Comparison of ENCODE assay signal across 16 cellular contexts in genomic region chr11:2752204-2752772, GRCh38. TPM values are rescaled to one million over a fixed set of nuclear protein-coding genes. Genes with fewer than 3 reads are reported as not detected.
DNase-seq lines count a peak whose midpoint lies in the region; ATAC-seq, FAIRE-seq and TF ChIP-seq lines count a peak whose summit lies in the region.
"Had no signal": no experiment of that assay in that cellular context is flagged by ENCODE, and none has a peak within 500 bp of the region (broad histone marks: within the 10 kb centered on the region; RNA-seq: fewer than 3 reads in every experiment).

No MANE protein-coding gene starts in this region.

- H2AFZ ChIP-seq in mesenchymal stem cell (ENCODE audit: low read depth, low read length), result no peak overlapping the region
- no peak overlapping the region for H2AFZ ChIP-seq in Karpas-422 (ENCODE audit: low read length)

- H4K20me1 ChIP-seq in Karpas-422 (ENCODE audit: insufficient read depth, low read depth, low read length), result no peaks in the 10 kb centered on the region

- peaks cover 0 to 40% of the 10 kb centered on the region in 2 experiments for H3K27me3 ChIP-seq in mesenchymal stem cell (ENCODE audit: control insufficient read depth in 1 of 2, insufficient read depth in 1 of 2, low read length in 2 of 2)
- no peaks in the 10 kb centered on the region; the same call in 1 of the 2 replicates for H3K27me3 ChIP-seq in Karpas-422 (ENCODE audit: low read length)
- H3K27me3 ChIP-seq in uterus, result no peaks in the 10 kb centered on the region
- H3K27me3 ChIP-seq: right lobe of liver had no signal

- no peaks in the 10 kb centered on the region for H3K79me2 ChIP-seq in Karpas-422 (ENCODE audit: low read length)

- peaks cover 42% of the 10 kb centered on the region for H3K4me1 ChIP-seq in mesenchymal stem cell (ENCODE audit: control insufficient read depth, insufficient read depth, low read depth, low read length)
- no peaks in the 10 kb centered on the region for H3K4me1 ChIP-seq in Karpas-422 (ENCODE audit: low read length)
- no peaks in the 10 kb centered on the region for H3K4me1 ChIP-seq in uterus
- H3K4me1 ChIP-seq: right lobe of liver had no signal

- no peak overlapping the region for H3K23ac ChIP-seq in mesenchymal stem cell (ENCODE audit: low read length in 2 of 2)

- TF ChIP-seq POLR2A in uterus (IDR thresholded peaks at IDR 0.05), result no peak

- in situ Hi-C loops in astrocyte of the spinal cord (cut with HindIII; ENCODE audit: low sequenced_read_pairs), result no loop called here

- no peak overlapping the region for H2BK15ac ChIP-seq in mesenchymal stem cell (ENCODE audit: low read depth, poor library complexity, severe bottlenecking)

- peak; percentile 40 for FAIRE-seq in HTR-8/SVneo (lab: Jason Lieb, UNC)
- FAIRE-seq: D721Med had no signal

- H4K8ac ChIP-seq in mesenchymal stem cell (ENCODE audit: low read length), result no peak overlapping the region

- peak overlapping the region; percentile 76 for H2AK5ac ChIP-seq in mesenchymal stem cell (ENCODE audit: low read length, severe bottlenecking)

- no peak overlapping the region for H3K4me2 ChIP-seq in mesenchymal stem cell (ENCODE audit: low read length, poor library complexity, severe bottlenecking)
- H3K4me2 ChIP-seq in Karpas-422 (ENCODE audit: low read depth, low read length, poor library complexity, severe bottlenecking), result no peak overlapping the region

- no peak overlapping the region for H3K4me3 ChIP-seq in AG10803 (ENCODE audit: low read length)
- H3K4me3 ChIP-seq in astrocyte of the spinal cord (ENCODE audit: low read depth, low read length), result no peak overlapping the region
- no peak overlapping the region for H3K4me3 ChIP-seq in mesenchymal stem cell (ENCODE audit: insufficient read depth in 1 of 2, low read depth in 1 of 2, low read length in 2 of 2)
- H3K4me3 ChIP-seq in Karpas-422 (ENCODE audit: low read length), result no peak overlapping the region
- no peak overlapping the region for H3K4me3 ChIP-seq in uterus
- H3K4me3 ChIP-seq: right lobe of liver, thoracic aorta had no signal

- peak overlapping the region in 1 of 2 experiments; percentile 13 for H3K14ac ChIP-seq in mesenchymal stem cell (ENCODE audit: low read length in 2 of 2)

- no peak overlapping the region for H2BK120ac ChIP-seq in mesenchymal stem cell (ENCODE audit: low read depth, low read length)

- ATAC-seq in GM21528 (IDR thresholded peaks at IDR 0.05; ENCODE audit: low FRiP score, unreplicated experiment) (no peak), GM18858 (IDR thresholded peaks at IDR 0.05; ENCODE audit: unreplicated experiment) (no peak)
- ATAC-seq: right lobe of liver had no signal

- H3K27ac ChIP-seq in mesenchymal stem cell (ENCODE audit: low read length, poor library complexity, severe bottlenecking), result peak overlapping the region; percentile 70
- no peak overlapping the region for H3K27ac ChIP-seq in Karpas-422 (ENCODE audit: low read length)
- H3K27ac ChIP-seq in uterus, result no peak overlapping the region
- H3K27ac ChIP-seq: right lobe of liver, thoracic aorta had no signal

- H3K18ac ChIP-seq in mesenchymal stem cell (ENCODE audit: low read depth in 1 of 2, low read length in 2 of 2), result no peak overlapping the region

- no peaks in the 10 kb centered on the region for H3K9me2 ChIP-seq in Karpas-422 (replicated peaks; ENCODE audit: insufficient read depth, low read length)

- H3K79me1 ChIP-seq in mesenchymal stem cell (replicated peaks; ENCODE audit: low read length, poor library complexity, severe bottlenecking), result no peaks in the 10 kb centered on the region

- TF ChIP-seq CTCF in AG10803 (conservative IDR thresholded peaks at IDR 0.05; ENCODE audit: low read length), result no peak
- TF ChIP-seq CTCF in astrocyte of the spinal cord (IDR thresholded peaks at IDR 0.05; ENCODE audit: low read depth, low read length), result no peak
- no peak for TF ChIP-seq CTCF in uterus (IDR thresholded peaks at IDR 0.05)

- H3K36me3 ChIP-seq in mesenchymal stem cell (ENCODE audit: control insufficient read depth in 1 of 2, insufficient read depth in 2 of 2, low read depth in 1 of 2, low read length in 2 of 2), result no peaks in the 10 kb centered on the region
- H3K36me3 ChIP-seq in Karpas-422 (ENCODE audit: insufficient read depth, low read length), result no peaks in the 10 kb centered on the region
- H3K36me3 ChIP-seq in uterus, result no peaks in the 10 kb centered on the region
- H3K36me3 ChIP-seq: right lobe of liver, thoracic aorta had no signal

- H3K9ac ChIP-seq in mesenchymal stem cell (ENCODE audit: low read length) (no peak overlapping the region), Karpas-422 (ENCODE audit: low read length) (no peak overlapping the region)

- H4K91ac ChIP-seq in mesenchymal stem cell (ENCODE audit: low read length), result peak overlapping the region; percentile 52

- DNase-seq in AG10803 (ENCODE audit: low read depth), result peak; percentile 17
- peak; percentile 53 for DNase-seq in HTR-8/SVneo (ENCODE audit: insufficient read length, low spot score)
- DNase-seq in astrocyte of the spinal cord (ENCODE audit: low read depth, low spot score), result peak; percentile 41
- DNase-seq in mesenchymal stem cell, result peak; percentile 18
- no peak for DNase-seq in Karpas-422
- no peak for DNase-seq in uterus
- DNase-seq: activated gamma-delta T cell; effector CD4-positive, alpha-beta T cell; KBM-7; NCI-H446 treated with DMSO at 0.1 percent for 48 hours; stimulated activated CD4-positive, alpha-beta T cell treated with anti-CD3 and anti-CD28 coated beads, Interleukin-4, amount 100 ng/mL, for 1 hour had no signal

- H3K9me3 ChIP-seq in mesenchymal stem cell (ENCODE audit: control insufficient read depth, low read length), result no peaks in the 10 kb centered on the region
- no peaks in the 10 kb centered on the region for H3K9me3 ChIP-seq in Karpas-422 (ENCODE audit: low read length)
- no peaks in the 10 kb centered on the region for H3K9me3 ChIP-seq in uterus
- H3K9me3 ChIP-seq: thoracic aorta had no signal

- intact Hi-C loops in uterus (cut with DNase I; ENCODE audit: low total_unique reads), result no loop called here

- H3K4ac ChIP-seq in mesenchymal stem cell (ENCODE audit: low read depth in 1 of 2, low read length in 2 of 2), result no peak overlapping the region

- WGBS in mesenchymal stem cell, result 82% methylated on average over 12 of the region's 12 CpGs

- peak overlapping the region; percentile 80 for H2BK5ac ChIP-seq in mesenchymal stem cell (ENCODE audit: low read depth, low read length, poor library complexity, severe bottlenecking)

- H2BK12ac ChIP-seq in mesenchymal stem cell (ENCODE audit: low read length in 2 of 2), result no peak overlapping the region

RNA-seq across cellular contexts. Expression of gene KCNQ1OT1, which starts 52.5 kb away (rescaled TPM):
- polyA plus RNA-seq in mesenchymal stem cell (2013, experiment 1 of 2), result 0.08 TPM
- polyA plus RNA-seq in mesenchymal stem cell (2013, experiment 2 of 2), result 0.05 TPM
- 2.7 and 3.0 TPM in 2 replicates for total RNA-seq in Karpas-422 (2014; rRNA removed; shearing (Covaris generic); ENCODE audit: low replicate concordance)
- 10 to 100 TPM in 2 of 4 donors, 1 to 10 TPM in 2; 2.6 to 19.4 (median 10.9) TPM for total RNA-seq in uterus

Comparison
In these comparisons a context has a peak if more than half of its experiments do, and no peak if none do; other contexts are left out.
1. DNase-seq: peak in AG10803 (single experiment), HTR-8/SVneo (single experiment), astrocyte of the spinal cord (single experiment) and mesenchymal stem cell (single experiment); none in Karpas-422 (single experiment) and uterus (0 of 2).